14 cellular contexts compared by ENCODE assay signal in the genomic region with DNA sequence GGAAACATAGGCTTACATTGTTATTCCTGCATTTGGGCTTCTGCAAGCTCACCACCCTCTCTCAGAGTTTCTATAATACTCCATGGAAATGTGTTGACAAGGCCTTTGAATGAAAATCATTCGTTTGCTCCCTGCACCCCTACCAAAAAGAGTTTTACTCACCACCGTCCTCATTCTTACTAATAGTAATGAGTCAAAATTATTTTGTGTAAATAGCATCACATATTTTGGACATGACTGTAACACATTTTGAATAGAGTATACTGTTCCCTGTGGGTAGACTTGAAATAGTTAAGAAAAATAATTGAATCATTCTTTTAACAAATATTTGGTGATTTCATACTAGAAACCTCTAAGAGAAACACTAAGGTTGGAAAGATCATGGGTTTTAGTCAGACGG.
DNase-seq lines count a peak whose midpoint lies in the region; ATAC-seq and TF ChIP-seq lines count a peak whose summit lies in the region.
"Had no signal": no experiment of that assay in that cellular context is flagged by ENCODE, and none has a peak within 500 bp of the region (broad histone marks: within the 10 kb centered on the region; RNA-seq: fewer than 3 reads in every experiment).

No MANE protein-coding gene starts in this region.

- H3K9ac ChIP-seq in SK-N-SH (no peak overlapping the region), fibroblast of lung (ENCODE audit: insufficient read depth, low read length) (no peak overlapping the region)

- H3F3A ChIP-seq in SK-N-SH (replicated peaks; ENCODE audit: insufficient read depth): peaks cover 22% of the 10 kb centered on the region

- TF ChIP-seq EP300 in SK-N-SH (IDR thresholded peaks at IDR 0.05; ENCODE audit: borderline replicate concordance in 1 of 2, low read depth in 1 of 2, low read length in 1 of 2) (no peak; a peak in 1 of 4 replicates), suprapubic skin (IDR thresholded peaks at IDR 0.05) (no peak)

- peak; percentile 65 for DNase-seq in GM03348 (ENCODE audit: low spot score)
- no peak for DNase-seq in SK-N-SH
- peak; percentile 64 to 90 for DNase-seq in fibroblast of lung (ENCODE audit: low read depth in 2 of 2)
- DNase-seq in skeletal muscle cell (ENCODE audit: low read depth): peak; percentile 8
- DNase-seq in GM10266 (ENCODE audit: extremely low spot score): no peak
- no peak for DNase-seq in right lobe of liver
- no peak for DNase-seq in suprapubic skin (ENCODE audit: low spot score in 2 of 2)
- DNase-seq: activated CD4-positive, alpha-beta T cell treated with anti-CD3 and anti-CD28 coated beads, Interleukin-2, amount 50 U/mL, for 1 hour; Caco-2; esophagus squamous epithelium; immature natural killer cell; stomach; T-helper 2 cell had no signal

- H3K4me1 ChIP-seq in SK-N-SH (ENCODE audit: control insufficient read depth in 1 of 2, insufficient read depth in 2 of 2, low read depth in 1 of 2, low read length in 1 of 2) (peaks cover 0 to 15% of the 10 kb centered on the region in 2 experiments; a peak in 1 of 4 replicates), fibroblast of lung (ENCODE audit: control insufficient read depth, extremely low read depth, insufficient read depth, low read length) (peaks cover 4% of the 10 kb centered on the region), right lobe of liver (peaks cover 0 to 11% (median 0%) of the 10 kb centered on the region in 4 donors), suprapubic skin (no peaks in the 10 kb centered on the region)
- H3K4me1 ChIP-seq: esophagus squamous epithelium had no signal

- no peaks in the 10 kb centered on the region for H3K9me3 ChIP-seq in SK-N-SH
- no peaks in the 10 kb centered on the region for H3K9me3 ChIP-seq in fibroblast of lung (ENCODE audit: control insufficient read depth, insufficient read depth, low read depth, low read length)
- no peaks in the 10 kb centered on the region for H3K9me3 ChIP-seq in right lobe of liver
- H3K9me3 ChIP-seq in suprapubic skin: no peaks in the 10 kb centered on the region
- H3K9me3 ChIP-seq: Caco-2 had no signal

- CTCF ChIA-PET in SK-N-SH (lab: Yijun Ruan, JAX): interaction anchor here (1.0 to 1.1 kb wide), 2 partner anchors 18 to 108 kb away, joined by 4 read pairs; no protein-coding TSS in a partner anchor

- H3K79me2 ChIP-seq in SK-N-SH (ENCODE audit: insufficient read depth) (no peaks in the 10 kb centered on the region), fibroblast of lung (ENCODE audit: control insufficient read depth, insufficient read depth, low read length) (no peaks in the 10 kb centered on the region)

- intact Hi-C loops in right lobe of liver (cut with DNase I): no loop called here

- H3K4me3 ChIP-seq in SK-N-SH (ENCODE audit: low read depth in 2 of 2, low read length in 1 of 2) (no peak overlapping the region), fibroblast of lung (replicated peaks in 1 of 4; ENCODE audit: control extremely low read depth in 1 of 4, insufficient read depth in 1 of 4, low read depth in 3 of 4, low read length in 4 of 4) (no peak overlapping the region), skeletal muscle cell (ENCODE audit: low read depth, low read length) (no peak overlapping the region), right lobe of liver (no peak overlapping the region), suprapubic skin (no peak overlapping the region)
- H3K4me3 ChIP-seq: esophagus squamous epithelium, stomach had no signal

- no peaks in the 10 kb centered on the region for H4K20me1 ChIP-seq in SK-N-SH (ENCODE audit: insufficient read depth)
- H4K20me1 ChIP-seq in fibroblast of lung (ENCODE audit: control insufficient read depth, extremely low read depth, insufficient read depth, low read length): no peaks in the 10 kb centered on the region

- 28% methylated on average over 3 of the region's 3 CpGs for WGBS in SK-N-SH (ENCODE audit: low lambda C conversion rate)
- WGBS in right lobe of liver (ENCODE audit: insufficient coverage, low coverage, low lambda C conversion rate, missing lambda C conversion rate): 79% methylated on average over 3 of the region's 3 CpGs
- WGBS in suprapubic skin: 87% methylated on average over 3 of the region's 3 CpGs

- no peaks in the 10 kb centered on the region for H3K27me3 ChIP-seq in SK-N-SH (ENCODE audit: insufficient read depth)
- H3K27me3 ChIP-seq in fibroblast of lung (ENCODE audit: control insufficient read depth, insufficient read depth, low read length): no peaks in the 10 kb centered on the region
- no peaks in the 10 kb centered on the region for H3K27me3 ChIP-seq in right lobe of liver
- H3K27me3 ChIP-seq in suprapubic skin: no peaks in the 10 kb centered on the region
- H3K27me3 ChIP-seq: esophagus squamous epithelium, stomach had no signal

- H3K36me3 ChIP-seq in SK-N-SH (replicated peaks in 1 of 2; ENCODE audit: control insufficient read depth in 1 of 2, insufficient read depth in 2 of 2, low read length in 1 of 2) (peaks cover 55 to 63% of the 10 kb centered on the region in 2 experiments), fibroblast of lung (ENCODE audit: control insufficient read depth, insufficient read depth, low read length) (no peaks in the 10 kb centered on the region), right lobe of liver (peaks cover 0 to 32% (median 14%) of the 10 kb centered on the region in 4 donors), suprapubic skin (peaks cover 60% of the 10 kb centered on the region)

- H2AFZ ChIP-seq in SK-N-SH (ENCODE audit: low read depth) (no peak overlapping the region), fibroblast of lung (ENCODE audit: low read length) (no peak overlapping the region)

- ATAC-seq in right lobe of liver (no peak), GM19351 (IDR thresholded peaks at IDR 0.05; ENCODE audit: unreplicated experiment) (no peak)

- 0 out of 2 replicates have a peak, but pooled peaks cover 2% of the 10 kb centered on the region for H3K9me2 ChIP-seq in SK-N-SH

- H3K27ac ChIP-seq in SK-N-SH (ENCODE audit: low read depth in 2 of 2, low read length in 1 of 2): peak overlapping the region in 1 of 2 experiments; percentile 68; a peak in 2 of 4 replicates
- peak overlapping the region; percentile 15 for H3K27ac ChIP-seq in fibroblast of lung (ENCODE audit: insufficient read depth, low read length)
- no peak overlapping the region for H3K27ac ChIP-seq in right lobe of liver
- no peak overlapping the region for H3K27ac ChIP-seq in suprapubic skin

- TF ChIP-seq CTCF in SK-N-SH (IDR thresholded peaks at IDR 0.05) (no peak), fibroblast of lung (conservative IDR thresholded peaks at IDR 0.05 in 1 of 2, IDR thresholded peaks at IDR 0.05 in 1 of 2; ENCODE audit: low read depth in 1 of 2, low read length in 2 of 2) (no peak), GM10266 (IDR thresholded peaks at IDR 0.05; ENCODE audit: control insufficient read depth, insufficient read depth, low read depth, missing control alignments) (no peak), right lobe of liver (IDR thresholded peaks at IDR 0.05) (no peak), suprapubic skin (IDR thresholded peaks at IDR 0.05) (no peak)

- TF ChIP-seq POLR2A in right lobe of liver (IDR thresholded peaks at IDR 0.05): no peak
- no peak for TF ChIP-seq POLR2A in suprapubic skin (IDR thresholded peaks at IDR 0.05)

- H3K4me2 ChIP-seq in SK-N-SH (peak overlapping the region; percentile 13), fibroblast of lung (ENCODE audit: extremely low read depth, insufficient read depth, low read length) (peak overlapping the region; percentile 41)

- POLR2A ChIA-PET in SK-N-SH (lab: Yijun Ruan, JAX): no interaction called here

- no peak for TF ChIP-seq RAD21 in SK-N-SH (IDR thresholded peaks at IDR 0.05; ENCODE audit: low read length)

TF ChIP-seq in SK-N-SH, 30 proteins besides CTCF, POLR2A, EP300 and RAD21 (continues in another document):
- TF ChIP-seq, protein P1, sequence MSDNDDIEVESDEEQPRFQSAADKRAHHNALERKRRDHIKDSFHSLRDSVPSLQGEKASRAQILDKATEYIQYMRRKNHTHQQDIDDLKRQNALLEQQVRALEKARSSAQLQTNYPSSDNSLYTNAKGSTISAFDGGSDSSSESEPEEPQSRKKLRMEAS (IDR thresholded peaks at IDR 0.05; ENCODE audit: low read depth): no peak
- TF ChIP-seq JUND (IDR thresholded peaks at IDR 0.05) (peak; percentile 78), GATA2 (CRISPR knock-in tag; IDR thresholded peaks at IDR 0.05) (no peak), RFX5 (IDR thresholded peaks at IDR 0.05; ENCODE audit: low read length) (no peak), TAF1 (IDR thresholded peaks at IDR 0.05; ENCODE audit: borderline replicate concordance, low read depth, low read length) (no peak), GABPA (IDR thresholded peaks at IDR 0.05; ENCODE audit: low read depth) (no peak), RXRA (IDR thresholded peaks at IDR 0.05; ENCODE audit: borderline replicate concordance, low read depth) (peak; percentile 85; the same call in 1 of the 2 replicates), SIN3A (IDR thresholded peaks at IDR 0.05; ENCODE audit: borderline replicate concordance, low read depth, low read length) (no peak), TCF12 (IDR thresholded peaks at IDR 0.05) (peak; percentile 30)
- TF ChIP-seq, protein P2, sequence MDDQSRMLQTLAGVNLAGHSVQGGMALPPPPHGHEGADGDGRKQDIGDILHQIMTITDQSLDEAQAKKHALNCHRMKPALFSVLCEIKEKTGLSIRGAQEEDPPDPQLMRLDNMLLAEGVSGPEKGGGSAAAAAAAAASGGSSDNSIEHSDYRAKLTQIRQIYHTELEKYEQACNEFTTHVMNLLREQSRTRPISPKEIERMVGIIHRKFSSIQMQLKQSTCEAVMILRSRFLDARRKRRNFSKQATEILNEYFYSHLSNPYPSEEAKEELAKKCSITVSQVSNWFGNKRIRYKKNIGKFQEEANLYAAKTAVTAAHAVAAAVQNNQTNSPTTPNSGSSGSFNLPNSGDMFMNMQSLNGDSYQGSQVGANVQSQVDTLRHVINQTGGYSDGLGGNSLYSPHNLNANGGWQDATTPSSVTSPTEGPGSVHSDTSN (IDR thresholded peaks at IDR 0.05): peak; percentile 8; the same call in 1 of the 2 replicates
- TF ChIP-seq, protein P3, sequence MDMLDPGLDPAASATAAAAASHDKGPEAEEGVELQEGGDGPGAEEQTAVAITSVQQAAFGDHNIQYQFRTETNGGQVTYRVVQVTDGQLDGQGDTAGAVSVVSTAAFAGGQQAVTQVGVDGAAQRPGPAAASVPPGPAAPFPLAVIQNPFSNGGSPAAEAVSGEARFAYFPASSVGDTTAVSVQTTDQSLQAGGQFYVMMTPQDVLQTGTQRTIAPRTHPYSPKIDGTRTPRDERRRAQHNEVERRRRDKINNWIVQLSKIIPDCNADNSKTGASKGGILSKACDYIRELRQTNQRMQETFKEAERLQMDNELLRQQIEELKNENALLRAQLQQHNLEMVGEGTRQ (IDR thresholded peaks at IDR 0.05; ENCODE audit: borderline replicate concordance, low read depth, low read length): no peak

Comparison
In these comparisons a context has a peak if more than half of its experiments do, and no peak if none do; other contexts are left out.
1. DNase-seq: peak in GM03348 (single experiment), fibroblast of lung (2 of 2) and skeletal muscle cell (single experiment); none in SK-N-SH (single experiment), GM10266 (single experiment), right lobe of liver (0 of 3) and suprapubic skin (0 of 2).